8 cellular contexts compared by ENCODE assay signal in the genomic region with DNA sequence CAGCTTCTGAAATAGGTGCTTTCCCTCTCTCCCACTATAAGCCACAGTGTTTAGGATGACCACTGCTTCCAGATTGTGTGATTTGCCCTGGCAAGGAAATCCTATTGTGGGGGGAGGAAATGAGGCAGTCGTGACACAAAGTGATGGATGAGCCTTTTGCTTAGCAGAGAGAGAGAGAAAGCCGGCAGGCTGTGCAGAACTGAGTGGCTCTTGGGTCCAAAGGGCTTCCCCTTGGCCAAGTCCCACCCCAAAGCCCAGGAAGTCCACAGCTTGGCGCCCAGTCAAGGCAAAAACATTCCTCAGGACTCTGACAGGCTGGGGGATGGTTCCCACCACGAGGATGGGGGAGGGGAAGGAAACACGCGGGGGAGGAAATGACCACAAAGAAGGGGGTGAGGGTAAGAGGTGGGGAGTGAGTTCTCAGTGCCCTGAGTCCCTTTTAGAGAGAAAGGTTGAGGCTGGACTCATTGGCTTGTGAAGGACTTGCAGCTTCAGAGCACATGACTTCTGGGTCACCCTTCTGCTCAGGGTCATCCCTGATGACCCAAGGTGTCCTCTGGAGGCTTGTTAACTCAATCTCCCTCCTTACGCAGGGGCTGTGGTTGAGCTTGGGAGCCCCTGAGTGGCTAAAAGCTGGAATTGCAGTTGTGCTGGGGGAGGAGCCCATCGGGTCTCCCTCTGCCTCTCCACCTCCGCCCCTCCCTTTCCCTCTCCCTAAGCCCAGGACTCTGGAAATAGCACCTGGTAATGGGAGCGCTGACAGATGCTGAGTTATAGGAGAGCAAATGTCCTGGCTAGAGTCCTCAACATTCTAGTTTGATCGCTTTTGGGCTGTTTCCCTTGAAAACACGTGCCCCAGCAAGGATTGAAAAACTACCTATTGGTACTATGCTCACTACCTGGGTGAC. TPM values are rescaled to one million over a fixed set of nuclear protein-coding genes. Genes with fewer than 3 reads are reported as not detected.
DNase-seq lines count a peak whose midpoint lies in the region; ATAC-seq, FAIRE-seq and TF ChIP-seq lines count a peak whose summit lies in the region.

No MANE protein-coding gene starts in this region.

- no peaks in the 10 kb centered on the region for H3K9me3 ChIP-seq in K562 (replicated peaks; ENCODE audit: control insufficient read depth, insufficient read depth, low read depth, low read length)
- H3K9me3 ChIP-seq in hepatocyte (ENCODE audit: low read depth), result no peaks in the 10 kb centered on the region

- no peak for TF ChIP-seq POLR2A in K562 (conservative IDR thresholded peaks at IDR 0.05)

- H3K36me3 ChIP-seq in K562 (ENCODE audit: control insufficient read depth, insufficient read depth, low read length) (no peaks in the 10 kb centered on the region), hepatocyte (replicated peaks; ENCODE audit: insufficient read depth, low read depth) (no peaks in the 10 kb centered on the region)

- no peaks in the 10 kb centered on the region for H4K20me1 ChIP-seq in K562 (replicated peaks; ENCODE audit: control insufficient read depth, insufficient read depth, low read length)
- no peaks in the 10 kb centered on the region for H4K20me1 ChIP-seq in hepatocyte (ENCODE audit: insufficient read depth, poor library complexity, severe bottlenecking)

- no peaks in the 10 kb centered on the region for H3K79me2 ChIP-seq in K562 (ENCODE audit: control insufficient read depth, insufficient read depth, low read length)
- H3K79me2 ChIP-seq in hepatocyte, result no peaks in the 10 kb centered on the region

- H3K9me1 ChIP-seq in K562 (ENCODE audit: control insufficient read depth, insufficient read depth, low read length), result no peaks in the 10 kb centered on the region

- intact Hi-C loops in K562 (cut with micrococcal nuclease), result loop anchor here (1.0 to 5.0 kb wide), 5 partner anchors 47 to 246 kb away; partner anchors contain the start of gene CDC6

- TF ChIP-seq EP300 in K562 (IDR thresholded peaks at IDR 0.05; ENCODE audit: low read length), result peak; percentile 58

- H3K27ac ChIP-seq in K562 (ENCODE audit: extremely low read depth, low read depth, low read length) (peak overlapping the region; percentile 90), hepatocyte (peak overlapping the region; percentile 76)

- 0% methylated on average over 9 of the region's 12 CpGs for WGBS in K562 (ENCODE audit: insufficient coverage, low coverage, missing lambda C conversion rate)
- WGBS in hepatocyte (ENCODE audit: low lambda C conversion rate, missing lambda C conversion rate), result 2% methylated on average over 12 of the region's 12 CpGs

- H2AFZ ChIP-seq in K562 (ENCODE audit: low read depth, low read length), result peak overlapping the region; percentile 90
- H2AFZ ChIP-seq in hepatocyte, result no peak overlapping the region

- no TSS peak for BruUV-seq in K562 (replicated peaks; lab: Mats Ljungman, UMichigan)

- H3K27me3 ChIP-seq in K562 (ENCODE audit: control insufficient read depth in 2 of 2, insufficient read depth in 2 of 2, low read length in 2 of 2), result no peaks in the 10 kb centered on the region
- H3K27me3 ChIP-seq in hepatocyte, result no peaks in the 10 kb centered on the region

- H3K4me1 ChIP-seq in K562 (replicated peaks in 1 of 2; ENCODE audit: control insufficient read depth in 2 of 2, insufficient read depth in 2 of 2, low read length in 2 of 2), result peaks cover 62 to 83% of the 10 kb centered on the region in 2 experiments
- H3K4me1 ChIP-seq in hepatocyte (ENCODE audit: insufficient read depth), result peaks cover 80% of the 10 kb centered on the region

- no peaks in the 10 kb centered on the region for H3K9me2 ChIP-seq in hepatocyte (replicated peaks; ENCODE audit: insufficient read depth)

- no peak overlapping the region for H3K4me3 ChIP-seq in HFF-Myc (replicated peaks; ENCODE audit: low read depth, low read length)
- no peak overlapping the region for H3K4me3 ChIP-seq in K562
- no peak overlapping the region for H3K4me3 ChIP-seq in hepatocyte

- DNase-seq in DMS114 treated with DMSO at 0.1 percent for 48 hours (lab: John Stamatoyannopoulos, UW; ENCODE audit: unreplicated experiment) (peak; percentile 73), HFF-Myc (ENCODE audit: extremely low read depth, low read depth) (peak; percentile 85), NCI-H2029 treated with DMSO at 0.1 percent for 48 hours (lab: John Stamatoyannopoulos, UW) (peak; percentile 44), T-helper 2 cell (peak in 4 of 5 experiments; percentile 47 to 80 (median 63)), K562 (ENCODE audit: extremely low read depth in 1 of 4, low spot score in 3 of 4) (peak; percentile 91 to 97 (median 93)), hepatocyte (ENCODE audit: low spot score) (peak; percentile 95), renal cortical epithelial cell (ENCODE audit: low read depth) (peak; percentile 91)

- ATAC-seq in K562 (peak; percentile 84), HG02623 (IDR thresholded peaks at IDR 0.05; ENCODE audit: unreplicated experiment) (no peak)

- peak; percentile 86 to 96 for TF ChIP-seq RAD21 in K562 (CRISPR knock-in tag; conservative IDR thresholded peaks at IDR 0.05 in 1 of 2, IDR thresholded peaks at IDR 0.05 in 1 of 2)

- FAIRE-seq in K562 (lab: Jason Lieb, UNC), result peak; percentile 96

- peak overlapping the region; percentile 63; the same call in 1 of the 2 replicates for H3K4me2 ChIP-seq in K562 (ENCODE audit: insufficient read depth, low read length)
- peak overlapping the region; percentile 65 for H3K4me2 ChIP-seq in hepatocyte

- CTCF ChIA-PET in K562 (lab: Yijun Ruan, JAX; ENCODE audit: low intra/inter-chr PET ratio), result interaction anchor here (0.7 to 3.2 kb wide), 4 partner anchors 49 to 97 kb away, joined by 4 to 15 read pairs (median 5); partner anchors contain the start of genes CSF3 and THRA

- peak overlapping the region; percentile 84 to 85; a peak in 3 of 4 replicates for H3K9ac ChIP-seq in K562 (ENCODE audit: insufficient read depth in 1 of 2, low read depth in 2 of 2, low read length in 2 of 2)

- in situ Hi-C loops in K562 (cut with MboI), result loop anchor here (5.0 kb wide), 1 partner anchor 181 kb away; no protein-coding TSS in a partner anchor

- TF ChIP-seq CTCF in HFF-Myc (IDR thresholded peaks at IDR 0.05; ENCODE audit: low read depth, low read length, missing control alignments) (peak; percentile 65), K562 (IDR thresholded peaks at IDR 0.05 in 2 of 3, conservative IDR thresholded peaks at IDR 0.05 in 1 of 3; ENCODE audit: insufficient read depth in 2 of 3, low read depth in 1 of 3, low read length in 3 of 3) (peak; percentile 93 to 96 (median 94)), hepatocyte (IDR thresholded peaks at IDR 0.05; ENCODE audit: poor library complexity) (peak; percentile 83)

- POLR2A ChIA-PET in K562 (lab: Yijun Ruan, JAX), result interaction anchor here (0.5 to 8.0 kb wide), 13 partner anchors 10 to 96 kb away, joined by 3 to 66 read pairs (median 4); partner anchors contain the start of genes CASC3, CSF3, MED24 and NR1D1

RNA-seq across cellular contexts. Expression of gene MSL1, which starts 10.3 kb away (rescaled TPM):
- 152 and 243 TPM in 2 replicates for total RNA-seq in K562 (2011; cell fraction: chromatin; rRNA removed; ENCODE audit: low replicate concordance)
- total RNA-seq in K562 (2011; cell fraction: nucleolus; rRNA removed), result 80.5 and 93.3 TPM in 2 replicates
- 126 and 148 TPM in 2 replicates for total RNA-seq in K562 (2011; cell fraction: nucleoplasm; rRNA removed)
- total RNA-seq in K562 (2014; rRNA removed), result 51.7 and 52.4 TPM in 2 replicates
- 61.9 and 64.9 TPM in 2 replicates for total RNA-seq in K562 (2014; rRNA removed; fragmentation: Illumina TruSeq; extraction: Trizol)
- 77.8 and 91.8 TPM in 2 replicates for total RNA-seq in K562 (2015; rRNA removed; fragmentation: Illumina TruSeq; extraction: Trizol)
- 48.6 and 61.8 TPM in 2 replicates for total RNA-seq in K562 (2021)
- polyA plus RNA-seq in K562 (2011; rRNA removed), result 48.0 and 66.7 TPM in 2 replicates
- polyA plus RNA-seq in K562 (2011; cell fraction: cytosol; rRNA removed), result 15.6 and 17.6 TPM in 2 replicates
- polyA plus RNA-seq in K562 (2011; cell fraction: nucleus; rRNA removed), result 122 and 128 TPM in 2 replicates
- 40.1 and 52.3 TPM in 2 replicates for polyA plus RNA-seq in K562 (2012)
- 99.3 and 120 TPM in 2 replicates for polyA plus RNA-seq in K562 (2014; fragmentation: Illumina TruSeq; extraction: Trizol)
- 10 to 100 TPM; 13.8 to 13.9 TPM for polyA plus RNA-seq in K562 (2014; fragmentation: Nextera tagmentation; extraction: Ambion mirVana)
- polyA plus RNA-seq in K562 (2014; rRNA removed), result 62.8 and 74.1 TPM in 2 replicates
- polyA minus RNA-seq in K562 (2011; rRNA and poly(A)+ RNA removed), result 56.6 and 69.1 TPM in 2 replicates
- polyA minus RNA-seq in K562 (2011; cell fraction: cytosol; rRNA and poly(A)+ RNA removed), result 16.1 and 30.2 TPM in 2 replicates
- 40.7 and 50.6 TPM in 2 replicates for polyA minus RNA-seq in K562 (2011; cell fraction: nucleus; rRNA and poly(A)+ RNA removed)
- total RNA-seq in hepatocyte, result 71.9 and 81.6 TPM in 2 replicates
- polyA plus RNA-seq in hepatocyte, result 26.7 and 31.4 TPM in 2 replicates
- 21.9 and 47.7 TPM in 2 replicates for total RNA-seq in renal cortical epithelial cell

RNA-seq across cellular contexts. Expression of gene NR1D1, which starts 11.1 kb away (rescaled TPM):
- total RNA-seq in K562 (2011; cell fraction: chromatin; rRNA removed; ENCODE audit: low replicate concordance), result 2.3 and 7.8 TPM in 2 replicates
- total RNA-seq in K562 (2011; cell fraction: nucleolus; rRNA removed), result 3.6 and 4.0 TPM in 2 replicates
- 3.1 and 3.2 TPM in 2 replicates for total RNA-seq in K562 (2011; cell fraction: nucleoplasm; rRNA removed)
- total RNA-seq in K562 (2014; rRNA removed), result 0.78 and 1.00 TPM in 2 replicates
- total RNA-seq in K562 (2014; rRNA removed; fragmentation: Illumina TruSeq; extraction: Trizol), result 0.32 and 0.47 TPM in 2 replicates
- 0.65 and 1.2 TPM in 2 replicates for total RNA-seq in K562 (2015; rRNA removed; fragmentation: Illumina TruSeq; extraction: Trizol)
- total RNA-seq in K562 (2021), result 6.6 and 7.7 TPM in 2 replicates
- 0.25 and 0.41 TPM in 2 replicates for polyA plus RNA-seq in K562 (2011; rRNA removed)
- polyA plus RNA-seq in K562 (2011; cell fraction: cytosol; rRNA removed), result 0.21 and 0.89 TPM in 2 replicates
- 1.3 and 5.0 TPM in 2 replicates for polyA plus RNA-seq in K562 (2011; cell fraction: nucleus; rRNA removed)
- polyA plus RNA-seq in K562 (2012), result 5.3 and 5.4 TPM in 2 replicates
- 4.7 and 6.9 TPM in 2 replicates for polyA plus RNA-seq in K562 (2014; fragmentation: Illumina TruSeq; extraction: Trizol)
- polyA plus RNA-seq in K562 (2014; fragmentation: Nextera tagmentation; extraction: Ambion mirVana), result under 1 TPM; 0.27 TPM
- 1.4 and 2.0 TPM in 2 replicates for polyA plus RNA-seq in K562 (2014; rRNA removed)
- polyA minus RNA-seq in K562 (2011; rRNA and poly(A)+ RNA removed), result 0.42 and 0.63 TPM in 2 replicates
- 0.46 and 3.3 TPM in 2 replicates for polyA minus RNA-seq in K562 (2011; cell fraction: cytosol; rRNA and poly(A)+ RNA removed)
- 2.2 and 2.6 TPM in 2 replicates for polyA minus RNA-seq in K562 (2011; cell fraction: nucleus; rRNA and poly(A)+ RNA removed)
- 2.3 and 3.0 TPM in 2 replicates for total RNA-seq in hepatocyte
- 6.9 and 7.1 TPM in 2 replicates for polyA plus RNA-seq in hepatocyte
- total RNA-seq in renal cortical epithelial cell, result 0.75 TPM in 1 of 2 replicates, not detected in the other

RNA-seq across cellular contexts. Expression of gene CASC3, which starts 28.9 kb away (rescaled TPM):
- 240 and 242 TPM in 2 replicates for total RNA-seq in K562 (2011; cell fraction: chromatin; rRNA removed; ENCODE audit: low replicate concordance)
- total RNA-seq in K562 (2011; cell fraction: nucleolus; rRNA removed), result 98.2 and 103 TPM in 2 replicates
- total RNA-seq in K562 (2011; cell fraction: nucleoplasm; rRNA removed), result 184 and 228 TPM in 2 replicates
- total RNA-seq in K562 (2014; rRNA removed) (21.5 and 30.8 TPM in 2 replicates), K562 (2014; rRNA removed; fragmentation: Illumina TruSeq; extraction: Trizol) (38.2 and 38.7 TPM in 2 replicates), K562 (2015; rRNA removed; fragmentation: Illumina TruSeq; extraction: Trizol) (34.4 and 36.5 TPM in 2 replicates), K562 (2021) (57.5 and 61.1 TPM in 2 replicates), hepatocyte (26.7 and 30.2 TPM in 2 replicates), renal cortical epithelial cell (19.4 and 31.0 TPM in 2 replicates)
- polyA plus RNA-seq in K562 (2011; rRNA removed) (43.3 and 51.8 TPM in 2 replicates), K562 (2014; fragmentation: Illumina TruSeq; extraction: Trizol) (56.5 and 65.1 TPM in 2 replicates), K562 (2014; fragmentation: Nextera tagmentation; extraction: Ambion mirVana) (10 to 100 TPM; 12.5 to 16.9 TPM), K562 (2014; rRNA removed) (35.2 and 38.9 TPM in 2 replicates), hepatocyte (33.0 and 37.5 TPM in 2 replicates)
- 29.1 and 32.3 TPM in 2 replicates for polyA plus RNA-seq in K562 (2011; cell fraction: cytosol; rRNA removed)
- 191 and 220 TPM in 2 replicates for polyA plus RNA-seq in K562 (2011; cell fraction: nucleus; rRNA removed)
- polyA plus RNA-seq in K562 (2012), result 48.8 and 57.5 TPM in 2 replicates
- 30.6 and 33.1 TPM in 2 replicates for polyA minus RNA-seq in K562 (2011; rRNA and poly(A)+ RNA removed)
- polyA minus RNA-seq in K562 (2011; cell fraction: cytosol; rRNA and poly(A)+ RNA removed), result 13.3 and 20.1 TPM in 2 replicates
- 26.1 and 31.4 TPM in 2 replicates for polyA minus RNA-seq in K562 (2011; cell fraction: nucleus; rRNA and poly(A)+ RNA removed)

RNA-seq across cellular contexts. Expression of gene THRA, which starts 48.7 kb away (rescaled TPM):
- total RNA-seq in K562 (2011; cell fraction: chromatin; rRNA removed; ENCODE audit: low replicate concordance), result 10.8 and 15.6 TPM in 2 replicates
- 7.5 and 8.0 TPM in 2 replicates for total RNA-seq in K562 (2011; cell fraction: nucleolus; rRNA removed)
- 10.3 and 15.7 TPM in 2 replicates for total RNA-seq in K562 (2011; cell fraction: nucleoplasm; rRNA removed)
- total RNA-seq in K562 (2014; rRNA removed), result 13.8 and 18.9 TPM in 2 replicates
- total RNA-seq in K562 (2014; rRNA removed; fragmentation: Illumina TruSeq; extraction: Trizol), result 7.5 and 9.1 TPM in 2 replicates
- 12.2 and 13.2 TPM in 2 replicates for total RNA-seq in K562 (2015; rRNA removed; fragmentation: Illumina TruSeq; extraction: Trizol)
- 22.7 and 23.4 TPM in 2 replicates for total RNA-seq in K562 (2021)
- 8.3 and 9.3 TPM in 2 replicates for polyA plus RNA-seq in K562 (2011; rRNA removed)
- polyA plus RNA-seq in K562 (2011; cell fraction: cytosol; rRNA removed), result 7.8 and 12.5 TPM in 2 replicates
- polyA plus RNA-seq in K562 (2011; cell fraction: nucleus; rRNA removed), result 7.3 and 15.8 TPM in 2 replicates
- polyA plus RNA-seq in K562 (2012), result 20.0 TPM in 2 replicates
- 19.7 and 21.6 TPM in 2 replicates for polyA plus RNA-seq in K562 (2014; fragmentation: Illumina TruSeq; extraction: Trizol)
- under 1 TPM; 0.34 to 0.50 TPM for polyA plus RNA-seq in K562 (2014; fragmentation: Nextera tagmentation; extraction: Ambion mirVana)
- polyA plus RNA-seq in K562 (2014; rRNA removed), result 12.7 and 13.8 TPM in 2 replicates
- polyA minus RNA-seq in K562 (2011; rRNA and poly(A)+ RNA removed), result 5.8 and 9.7 TPM in 2 replicates
- 6.3 and 7.9 TPM in 2 replicates for polyA minus RNA-seq in K562 (2011; cell fraction: cytosol; rRNA and poly(A)+ RNA removed)
- polyA minus RNA-seq in K562 (2011; cell fraction: nucleus; rRNA and poly(A)+ RNA removed), result 2.3 and 2.6 TPM in 2 replicates
- 35.3 and 40.2 TPM in 2 replicates for total RNA-seq in hepatocyte
- polyA plus RNA-seq in hepatocyte, result 20.7 and 22.5 TPM in 2 replicates
- total RNA-seq in renal cortical epithelial cell, result 3.5 and 22.0 TPM in 2 replicates

RNA-seq across cellular contexts. Expression of gene MED24, which starts 57.3 kb away (rescaled TPM):
- 361 and 745 TPM in 2 replicates for total RNA-seq in K562 (2011; cell fraction: chromatin; rRNA removed; ENCODE audit: low replicate concordance)
- 434 and 442 TPM in 2 replicates for total RNA-seq in K562 (2011; cell fraction: nucleolus; rRNA removed)
- total RNA-seq in K562 (2011; cell fraction: nucleoplasm; rRNA removed), result 293 and 327 TPM in 2 replicates
- total RNA-seq in K562 (2014; rRNA removed) (40.0 and 50.2 TPM in 2 replicates), K562 (2014; rRNA removed; fragmentation: Illumina TruSeq; extraction: Trizol) (40.3 and 48.9 TPM in 2 replicates), K562 (2015; rRNA removed; fragmentation: Illumina TruSeq; extraction: Trizol) (48.2 and 53.5 TPM in 2 replicates), K562 (2021) (102 and 108 TPM in 2 replicates), hepatocyte (55.7 and 66.8 TPM in 2 replicates), renal cortical epithelial cell (35.3 and 54.3 TPM in 2 replicates)
- polyA plus RNA-seq in K562 (2011; rRNA removed) (76.3 and 110 TPM in 2 replicates), K562 (2014; fragmentation: Illumina TruSeq; extraction: Trizol) (117 and 129 TPM in 2 replicates), K562 (2014; fragmentation: Nextera tagmentation; extraction: Ambion mirVana) (1 to 10 TPM; 5.9 to 8.3 TPM), K562 (2014; rRNA removed) (73.3 and 74.8 TPM in 2 replicates), hepatocyte (69.8 and 69.9 TPM in 2 replicates)
- polyA plus RNA-seq in K562 (2011; cell fraction: cytosol; rRNA removed), result 70.1 and 113 TPM in 2 replicates
- polyA plus RNA-seq in K562 (2011; cell fraction: nucleus; rRNA removed), result 331 and 574 TPM in 2 replicates
- polyA plus RNA-seq in K562 (2012), result 97.7 and 114 TPM in 2 replicates
- polyA minus RNA-seq in K562 (2011; rRNA and poly(A)+ RNA removed), result 79.0 and 96.5 TPM in 2 replicates
- polyA minus RNA-seq in K562 (2011; cell fraction: cytosol; rRNA and poly(A)+ RNA removed), result 80.5 and 119 TPM in 2 replicates
- polyA minus RNA-seq in K562 (2011; cell fraction: nucleus; rRNA and poly(A)+ RNA removed), result 146 and 149 TPM in 2 replicates

Comparison
In these comparisons a context has a peak if more than half of its experiments do, and no peak if none do; other contexts are left out.
1. DNase-seq: peak in every context shown above with its lines; median percentile 95 in hepatocyte; 93 in K562; 91 in renal cortical epithelial cell; 85 in HFF-Myc; 73 in DMS114 treated with DMSO at 0.1 percent for 48 hours; 63 in T-helper 2 cell; 44 in NCI-H2029 treated with DMSO at 0.1 percent for 48 hours.